20 cellular contexts compared by ENCODE assay signal in genomic region chr22:42410708-42411107, GRCh38. TPM values are rescaled to one million over a fixed set of nuclear protein-coding genes. Genes with fewer than 3 reads are reported as not detected.
"Had no signal": no experiment of that assay in that cellular context is flagged by ENCODE, and none has a peak within 500 bp of the region (broad histone marks: within the 10 kb centered on the region; RNA-seq: fewer than 3 reads in every experiment).

No MANE protein-coding gene starts in this region.

- H3K27ac Mint-ChIP-seq: nephron progenitor cell, type B pancreatic cell had no signal

- H3K9me3 Mint-ChIP-seq: naive thymus-derived CD4-positive, alpha-beta T cell; nephron progenitor cell; type B pancreatic cell had no signal

- H3K9me3 ChIP-seq: colonic mucosa, gastrocnemius medialis, heart right ventricle, right atrium auricular region, sigmoid colon had no signal

- H3K36me3 ChIP-seq: colonic mucosa, gastrocnemius medialis, right atrium auricular region, sigmoid colon had no signal

- H3K4me3 Mint-ChIP-seq: naive thymus-derived CD4-positive, alpha-beta T cell; nephron progenitor cell; type B pancreatic cell had no signal

- H3K27me3 ChIP-seq: colonic mucosa, gastrocnemius medialis, right atrium auricular region, sigmoid colon had no signal

- H3K4me1 ChIP-seq: colonic mucosa, gastrocnemius medialis, heart right ventricle, right atrium auricular region had no signal

- ATAC-seq: gastrocnemius medialis; heart right ventricle; naive thymus-derived CD4-positive, alpha-beta T cell had no signal

- H3K27me3 Mint-ChIP-seq: naive thymus-derived CD4-positive, alpha-beta T cell had no signal

- H3K36me3 Mint-ChIP-seq: naive thymus-derived CD4-positive, alpha-beta T cell; type B pancreatic cell had no signal

- H3K27ac ChIP-seq: colonic mucosa, gastrocnemius medialis, heart right ventricle, right atrium auricular region, sigmoid colon, skin epidermis had no signal

- DNase-seq: colonic mucosa; dermis blood vessel endothelial cell; erythroblast; gastrocnemius medialis; heart right ventricle; hypothalamus; kidney glomerular epithelial cell; mammary epithelial cell; naive thymus-derived CD4-positive, alpha-beta T cell; nephron progenitor cell; posterior cingulate gyrus; sigmoid colon; stimulated activated CD4-positive, alpha-beta T cell treated with anti-CD3 and anti-CD28 coated beads, Interleukin-2, amount 100 ng/mL, for 24 hours; stimulated activated CD4-positive, alpha-beta T cell treated with anti-CD3 and anti-CD28 coated beads, Interleukin-4, amount 100 ng/mL, for 4 hours; stimulated activated naive CD4-positive, alpha-beta T cell had no signal

- H3K4me3 ChIP-seq: colonic mucosa, gastrocnemius medialis, heart right ventricle, right atrium auricular region, sigmoid colon, skin epidermis had no signal

RNA-seq across cellular contexts. Expression of gene NFAM1, which starts 21.5 kb away (rescaled TPM):
- total RNA-seq: dermis blood vessel endothelial cell, endothelial cell of umbilical vein, osteocyte had no signal
